ENCODE assay signal across 1 cellular context in the genomic region with DNA sequence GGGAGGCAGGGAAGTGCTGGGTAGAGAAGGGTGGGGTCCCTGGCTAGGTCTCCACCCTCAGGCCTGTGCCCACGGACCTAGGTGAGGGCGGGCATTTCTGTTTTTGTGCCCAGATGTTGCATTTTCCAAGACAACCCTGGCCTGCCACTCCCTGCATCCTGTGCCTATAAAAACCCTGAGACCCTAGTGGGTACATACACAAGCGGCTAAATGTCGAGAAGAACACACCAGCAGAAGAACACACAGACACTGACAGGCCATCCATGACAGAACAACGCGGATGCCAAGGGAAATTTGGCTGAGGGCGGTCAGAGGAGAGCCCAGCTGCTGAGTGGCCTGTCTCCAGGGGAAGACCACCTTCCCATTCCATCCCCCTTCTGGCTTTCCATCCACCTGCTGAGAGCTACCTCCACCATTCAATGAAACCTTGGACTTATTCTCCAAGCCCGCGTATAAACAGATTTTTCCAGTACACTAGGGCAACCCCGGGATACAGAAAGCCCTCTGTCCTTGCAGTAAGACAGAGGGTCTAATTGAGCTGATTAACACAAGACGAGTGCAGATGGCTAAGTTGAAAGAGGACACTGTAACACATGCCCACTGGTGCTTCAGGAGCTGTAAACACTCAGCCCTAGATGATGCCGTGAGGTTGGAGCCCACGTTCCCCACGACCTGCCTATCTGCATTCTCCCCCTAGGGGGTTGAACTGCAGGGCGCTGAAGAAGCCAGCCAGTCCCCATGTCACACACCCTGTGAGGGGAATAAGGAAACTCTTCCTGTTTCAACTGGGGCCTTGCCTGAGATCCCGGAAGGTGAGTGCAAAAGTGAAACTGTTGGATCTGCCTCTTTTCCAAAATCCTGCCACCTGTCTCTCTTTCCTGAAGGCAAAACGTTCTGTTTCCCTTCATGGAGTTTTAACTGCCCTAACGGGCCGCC.
TF ChIP-seq lines count a peak whose summit lies in the region.

No MANE protein-coding gene starts in this region.

TF ChIP-seq in GM23338, 12 proteins besides CTCF, POLR2A, EP300 and RAD21 (continued from another document):
- TF ChIP-seq, protein P1, sequence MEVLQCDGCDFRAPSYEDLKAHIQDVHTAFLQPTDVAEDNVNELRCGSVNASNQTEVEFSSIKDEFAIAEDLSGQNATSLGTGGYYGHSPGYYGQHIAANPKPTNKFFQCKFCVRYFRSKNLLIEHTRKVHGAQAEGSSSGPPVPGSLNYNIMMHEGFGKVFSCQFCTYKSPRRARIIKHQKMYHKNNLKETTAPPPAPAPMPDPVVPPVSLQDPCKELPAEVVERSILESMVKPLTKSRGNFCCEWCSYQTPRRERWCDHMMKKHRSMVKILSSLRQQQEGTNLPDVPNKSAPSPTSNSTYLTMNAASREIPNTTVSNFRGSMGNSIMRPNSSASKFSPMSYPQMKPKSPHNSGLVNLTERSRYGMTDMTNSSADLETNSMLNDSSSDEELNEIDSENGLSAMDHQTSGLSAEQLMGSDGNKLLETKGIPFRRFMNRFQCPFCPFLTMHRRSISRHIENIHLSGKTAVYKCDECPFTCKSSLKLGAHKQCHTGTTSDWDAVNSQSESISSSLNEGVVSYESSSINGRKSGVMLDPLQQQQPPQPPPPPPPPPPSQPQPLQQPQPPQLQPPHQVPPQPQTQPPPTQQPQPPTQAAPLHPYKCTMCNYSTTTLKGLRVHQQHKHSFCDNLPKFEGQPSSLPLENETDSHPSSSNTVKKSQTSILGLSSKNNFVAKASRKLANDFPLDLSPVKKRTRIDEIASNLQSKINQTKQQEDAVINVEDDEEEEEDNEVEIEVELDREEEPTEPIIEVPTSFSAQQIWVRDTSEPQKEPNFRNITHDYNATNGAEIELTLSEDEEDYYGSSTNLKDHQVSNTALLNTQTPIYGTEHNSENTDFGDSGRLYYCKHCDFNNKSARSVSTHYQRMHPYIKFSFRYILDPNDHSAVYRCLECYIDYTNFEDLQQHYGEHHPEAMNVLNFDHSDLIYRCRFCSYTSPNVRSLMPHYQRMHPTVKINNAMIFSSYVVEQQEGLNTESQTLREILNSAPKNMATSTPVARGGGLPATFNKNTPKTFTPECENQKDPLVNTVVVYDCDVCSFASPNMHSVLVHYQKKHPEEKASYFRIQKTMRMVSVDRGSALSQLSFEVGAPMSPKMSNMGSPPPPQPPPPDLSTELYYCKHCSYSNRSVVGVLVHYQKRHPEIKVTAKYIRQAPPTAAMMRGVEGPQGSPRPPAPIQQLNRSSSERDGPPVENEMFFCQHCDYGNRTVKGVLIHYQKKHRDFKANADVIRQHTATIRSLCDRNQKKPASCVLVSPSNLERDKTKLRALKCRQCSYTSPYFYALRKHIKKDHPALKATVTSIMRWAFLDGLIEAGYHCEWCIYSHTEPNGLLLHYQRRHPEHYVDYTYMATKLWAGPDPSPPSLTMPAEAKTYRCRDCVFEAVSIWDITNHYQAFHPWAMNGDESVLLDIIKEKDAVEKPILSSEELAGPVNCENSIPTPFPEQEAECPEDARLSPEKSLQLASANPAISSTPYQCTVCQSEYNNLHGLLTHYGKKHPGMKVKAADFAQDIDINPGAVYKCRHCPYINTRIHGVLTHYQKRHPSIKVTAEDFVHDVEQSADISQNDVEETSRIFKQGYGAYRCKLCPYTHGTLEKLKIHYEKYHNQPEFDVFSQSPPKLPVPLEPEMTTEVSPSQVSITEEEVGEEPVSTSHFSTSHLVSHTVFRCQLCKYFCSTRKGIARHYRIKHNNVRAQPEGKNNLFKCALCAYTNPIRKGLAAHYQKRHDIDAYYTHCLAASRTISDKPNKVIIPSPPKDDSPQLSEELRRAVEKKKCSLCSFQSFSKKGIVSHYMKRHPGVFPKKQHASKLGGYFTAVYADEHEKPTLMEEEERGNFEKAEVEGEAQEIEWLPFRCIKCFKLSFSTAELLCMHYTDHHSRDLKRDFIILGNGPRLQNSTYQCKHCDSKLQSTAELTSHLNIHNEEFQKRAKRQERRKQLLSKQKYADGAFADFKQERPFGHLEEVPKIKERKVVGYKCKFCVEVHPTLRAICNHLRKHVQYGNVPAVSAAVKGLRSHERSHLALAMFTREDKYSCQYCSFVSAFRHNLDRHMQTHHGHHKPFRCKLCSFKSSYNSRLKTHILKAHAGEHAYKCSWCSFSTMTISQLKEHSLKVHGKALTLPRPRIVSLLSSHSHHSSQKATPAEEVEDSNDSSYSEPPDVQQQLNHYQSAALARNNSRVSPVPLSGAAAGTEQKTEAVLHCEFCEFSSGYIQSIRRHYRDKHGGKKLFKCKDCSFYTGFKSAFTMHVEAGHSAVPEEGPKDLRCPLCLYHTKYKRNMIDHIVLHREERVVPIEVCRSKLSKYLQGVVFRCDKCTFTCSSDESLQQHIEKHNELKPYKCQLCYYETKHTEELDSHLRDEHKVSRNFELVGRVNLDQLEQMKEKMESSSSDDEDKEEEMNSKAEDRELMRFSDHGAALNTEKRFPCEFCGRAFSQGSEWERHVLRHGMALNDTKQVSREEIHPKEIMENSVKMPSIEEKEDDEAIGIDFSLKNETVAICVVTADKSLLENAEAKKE (CRISPR knock-in tag; IDR thresholded peaks at IDR 0.05): no peak
- TF ChIP-seq EZH2phosphoT487 (IDR thresholded peaks at IDR 0.05; ENCODE audit: unreplicated experiment) (no peak), ZNF114 (CRISPR knock-in tag; IDR thresholded peaks at IDR 0.05) (no peak), JUNB (IDR thresholded peaks at IDR 0.05; ENCODE audit: unreplicated experiment) (no peak), EZH2 (IDR thresholded peaks at IDR 0.05; ENCODE audit: low read depth, unreplicated experiment) (no peak), CREB1 (CRISPR knock-in tag; IDR thresholded peaks at IDR 0.05; ENCODE audit: low read depth) (no peak)
- TF ChIP-seq, protein P2, sequence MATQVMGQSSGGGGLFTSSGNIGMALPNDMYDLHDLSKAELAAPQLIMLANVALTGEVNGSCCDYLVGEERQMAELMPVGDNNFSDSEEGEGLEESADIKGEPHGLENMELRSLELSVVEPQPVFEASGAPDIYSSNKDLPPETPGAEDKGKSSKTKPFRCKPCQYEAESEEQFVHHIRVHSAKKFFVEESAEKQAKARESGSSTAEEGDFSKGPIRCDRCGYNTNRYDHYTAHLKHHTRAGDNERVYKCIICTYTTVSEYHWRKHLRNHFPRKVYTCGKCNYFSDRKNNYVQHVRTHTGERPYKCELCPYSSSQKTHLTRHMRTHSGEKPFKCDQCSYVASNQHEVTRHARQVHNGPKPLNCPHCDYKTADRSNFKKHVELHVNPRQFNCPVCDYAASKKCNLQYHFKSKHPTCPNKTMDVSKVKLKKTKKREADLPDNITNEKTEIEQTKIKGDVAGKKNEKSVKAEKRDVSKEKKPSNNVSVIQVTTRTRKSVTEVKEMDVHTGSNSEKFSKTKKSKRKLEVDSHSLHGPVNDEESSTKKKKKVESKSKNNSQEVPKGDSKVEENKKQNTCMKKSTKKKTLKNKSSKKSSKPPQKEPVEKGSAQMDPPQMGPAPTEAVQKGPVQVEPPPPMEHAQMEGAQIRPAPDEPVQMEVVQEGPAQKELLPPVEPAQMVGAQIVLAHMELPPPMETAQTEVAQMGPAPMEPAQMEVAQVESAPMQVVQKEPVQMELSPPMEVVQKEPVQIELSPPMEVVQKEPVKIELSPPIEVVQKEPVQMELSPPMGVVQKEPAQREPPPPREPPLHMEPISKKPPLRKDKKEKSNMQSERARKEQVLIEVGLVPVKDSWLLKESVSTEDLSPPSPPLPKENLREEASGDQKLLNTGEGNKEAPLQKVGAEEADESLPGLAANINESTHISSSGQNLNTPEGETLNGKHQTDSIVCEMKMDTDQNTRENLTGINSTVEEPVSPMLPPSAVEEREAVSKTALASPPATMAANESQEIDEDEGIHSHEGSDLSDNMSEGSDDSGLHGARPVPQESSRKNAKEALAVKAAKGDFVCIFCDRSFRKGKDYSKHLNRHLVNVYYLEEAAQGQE (IDR thresholded peaks at IDR 0.05; ENCODE audit: unreplicated experiment): no peak
